Comparison of ENCODE assay signal across 9 cellular contexts in the genomic region with DNA sequence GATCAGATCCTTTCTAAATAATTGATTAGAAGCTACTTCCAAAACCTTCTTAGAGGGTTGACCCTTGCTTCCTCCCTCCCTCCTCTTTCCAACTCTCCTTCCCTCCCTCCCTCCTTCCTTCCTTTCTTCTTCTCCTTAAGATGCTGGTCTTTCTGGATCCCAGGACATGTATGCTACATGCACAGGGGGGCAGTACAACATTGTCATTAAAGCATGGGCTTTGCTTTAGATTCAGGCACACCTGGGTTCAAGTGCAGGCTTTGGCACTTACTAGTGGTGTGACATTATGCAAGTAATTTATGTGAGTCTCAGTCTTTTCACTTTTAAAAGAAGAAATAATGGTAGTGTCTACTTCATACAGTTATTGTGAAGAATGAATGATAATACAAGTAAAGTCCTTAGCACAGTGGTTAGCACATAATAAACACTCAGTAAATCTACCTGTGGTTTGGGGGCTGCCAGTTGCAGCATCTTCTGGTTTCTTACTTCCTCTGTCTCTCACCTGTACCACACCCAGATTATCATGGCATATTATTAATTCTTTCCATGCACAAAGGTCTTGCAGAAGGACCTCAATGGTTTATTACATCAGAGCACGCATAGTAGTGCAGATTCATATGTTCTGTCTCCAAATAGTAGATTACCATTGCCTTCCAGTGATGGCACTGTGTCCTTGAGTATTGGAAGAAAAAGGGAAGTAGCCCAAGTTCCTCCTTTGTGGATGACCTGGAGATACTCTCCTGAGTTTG.
A peak's percentile ranks its signal among the peaks of the same experiment; 100 is the strongest.
DNase-seq lines count a peak whose midpoint lies in the region; ATAC-seq and TF ChIP-seq lines count a peak whose summit lies in the region.
"Had no signal": no experiment of that assay in that cellular context is flagged by ENCODE, and none has a peak within 500 bp of the region (broad histone marks: within the 10 kb centered on the region; RNA-seq: fewer than 3 reads in every experiment).

No MANE protein-coding gene starts in this region.

- no peak for ATAC-seq in HG03571 (IDR thresholded peaks at IDR 0.05; ENCODE audit: unreplicated experiment)

- TF ChIP-seq CTCF in GM12874 (IDR thresholded peaks at IDR 0.05; ENCODE audit: insufficient read depth, low read depth, low read length): peak; percentile 29; the same call in 1 of the 2 replicates
- 0 out of 2 replicates have a peak, but pooled peaks have one; percentile 17 for TF ChIP-seq CTCF in PC-9 (conservative IDR thresholded peaks at IDR 0.05)
- TF ChIP-seq CTCF in fibroblast of the aortic adventitia (IDR thresholded peaks at IDR 0.05; ENCODE audit: insufficient read depth, low read length): peak; percentile 35

- H4K20me1 ChIP-seq in BLaER1 treated with 17β-estradiol and CSF1 and Interleukin-3, amounts not matched to agents 10 nM and 100 nM: peaks cover 0 to 3% (median 0%) of the 10 kb centered on the region in 11 experiments; a peak in 1 of 22 replicates
- H4K20me1 ChIP-seq in PC-9 (ENCODE audit: insufficient read depth): no peaks in the 10 kb centered on the region

- DNase-seq in PC-9: no peak
- peak; percentile 39 for DNase-seq in fibroblast of the aortic adventitia (ENCODE audit: low read depth)
- no peak for DNase-seq in C1 segment of cervical spinal cord (lab: John Stamatoyannopoulos, UW)
- no peak for DNase-seq in retina
- DNase-seq in activated gamma-delta T cell (lab: John Stamatoyannopoulos, UW): no peak
- DNase-seq: activated T-cell treated with anti-CD3 and anti-CD28 coated beads for 4 hours had no signal

- no peak overlapping the region for H3K9ac ChIP-seq in BLaER1 treated with 17β-estradiol and CSF1 and Interleukin-3, amounts not matched to agents 10 nM and 100 nM

- H3K27ac ChIP-seq in BLaER1 treated with 17β-estradiol and CSF1 and Interleukin-3, amounts not matched to agents 10 nM and 100 nM: peak overlapping the region in 8 of 11 experiments; percentile 28 to 63 (median 46); a peak in 10 of 22 replicates
- H3K27ac ChIP-seq in PC-9: no peak overlapping the region

- H3K4me1 ChIP-seq in BLaER1 treated with 17β-estradiol and CSF1 and Interleukin-3, amounts not matched to agents 10 nM and 100 nM: peaks cover 25 to 96% (median 54%) of the 10 kb centered on the region in 10 experiments
- H3K4me1 ChIP-seq in PC-9 (replicated peaks; ENCODE audit: insufficient read depth): peaks cover 11% of the 10 kb centered on the region

- H3K4me2 ChIP-seq in BLaER1 treated with 17β-estradiol and CSF1 and Interleukin-3, amounts not matched to agents 10 nM and 100 nM: peak overlapping the region in 8 of 11 experiments; percentile 3 to 76 (median 60); a peak in 13 of 22 replicates
- H3K4me2 ChIP-seq in PC-9: no peak overlapping the region

- intact Hi-C loops in PC-9 (cut with micrococcal nuclease; ENCODE audit: unreplicated experiment): loop anchor here (1.0 to 10.0 kb wide), 6 partner anchors 183 to 1268 kb away; no protein-coding TSS in a partner anchor

- no peaks in the 10 kb centered on the region; a peak in 1 of 22 replicates for H3K9me3 ChIP-seq in BLaER1 treated with 17β-estradiol and CSF1 and Interleukin-3, amounts not matched to agents 10 nM and 100 nM (replicated peaks in 1 of 11)
- no peaks in the 10 kb centered on the region for H3K9me3 ChIP-seq in PC-9 (ENCODE audit: insufficient read depth, low read depth)

- CTCF ChIA-PET in PC-9 (lab: Charles Lee): no interaction called here

- H3K27me3 ChIP-seq in BLaER1 treated with 17β-estradiol and CSF1 and Interleukin-3, amounts not matched to agents 10 nM and 100 nM: no peaks in the 10 kb centered on the region
- H3K27me3 ChIP-seq in PC-9 (ENCODE audit: insufficient read depth, low read depth): no peaks in the 10 kb centered on the region

- BruUV-seq in PC-9 (replicated peaks; lab: Mats Ljungman, UMichigan): no TSS peak

- no peak overlapping the region for H2AFZ ChIP-seq in PC-9

- no peaks in the 10 kb centered on the region for H3K79me2 ChIP-seq in PC-9 (ENCODE audit: low read depth)

- H3K9me2 ChIP-seq in PC-9 (ENCODE audit: insufficient read depth): no peaks in the 10 kb centered on the region

- H3K4me3 ChIP-seq in BLaER1 treated with 17β-estradiol and CSF1 and Interleukin-3, amounts not matched to agents 10 nM and 100 nM: no peak overlapping the region
- H3K4me3 ChIP-seq in PC-9: no peak overlapping the region
- H3K4me3 ChIP-seq in fibroblast of the aortic adventitia (ENCODE audit: low read depth, low read length): no peak overlapping the region

- POLR2A ChIA-PET in PC-9 (lab: Charles Lee; ENCODE audit: unreplicated experiment): no interaction called here

- peaks cover 7% of the 10 kb centered on the region; the same call in 1 of the 2 replicates for H3F3A ChIP-seq in PC-9 (ENCODE audit: insufficient read depth, low read depth)

- peaks cover 0 to 82% (median 5%) of the 10 kb centered on the region in 11 experiments; a peak in 9 of 22 replicates for H3K36me3 ChIP-seq in BLaER1 treated with 17β-estradiol and CSF1 and Interleukin-3, amounts not matched to agents 10 nM and 100 nM
- H3K36me3 ChIP-seq in PC-9 (ENCODE audit: low read depth): no peaks in the 10 kb centered on the region
